In the genomic region with DNA sequence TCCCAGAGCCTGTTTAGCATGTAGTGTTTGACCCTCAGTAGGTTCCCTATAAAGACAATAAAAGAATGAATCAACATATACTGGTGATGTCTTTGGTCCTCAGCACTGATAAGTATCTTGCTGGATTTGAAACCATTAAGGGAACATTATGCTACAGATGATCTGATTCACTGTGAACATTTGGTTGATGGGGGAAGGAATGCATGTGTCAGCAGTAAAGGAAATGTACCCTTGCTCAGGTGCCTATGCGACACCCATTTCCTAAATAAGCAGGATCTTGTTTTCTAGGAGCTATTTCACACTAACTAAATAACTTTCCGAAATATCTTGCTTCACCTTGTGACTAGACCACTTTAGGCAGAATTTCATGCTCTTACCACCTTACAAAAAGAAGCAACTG, we compare ENCODE assay signal across 31 cellular contexts. TPM values are rescaled to one million over a fixed set of nuclear protein-coding genes. Genes with fewer than 3 reads are reported as not detected.
DNase-seq lines count a peak whose midpoint lies in the region; ATAC-seq, FAIRE-seq and TF ChIP-seq lines count a peak whose summit lies in the region.
"Had no signal": no experiment of that assay in that cellular context is flagged by ENCODE, and none has a peak within 500 bp of the region (broad histone marks: within the 10 kb centered on the region; RNA-seq: fewer than 3 reads in every experiment).

No MANE protein-coding gene starts in this region.

- H3K9me3 ChIP-seq in mammary epithelial cell (replicated peaks; ENCODE audit: insufficient read depth, low read length), result no peaks in the 10 kb centered on the region
- no peaks in the 10 kb centered on the region for H3K9me3 ChIP-seq in Loucy (ENCODE audit: insufficient read depth, low read depth, low read length)
- H3K9me3 ChIP-seq in endothelial cell of umbilical vein (replicated peaks; ENCODE audit: control insufficient read depth, insufficient read depth, low read length), result no peaks in the 10 kb centered on the region
- H3K9me3 ChIP-seq in uterus, result no peaks in the 10 kb centered on the region
- H3K9me3 ChIP-seq: BLaER1, MG63, SJCRH30 had no signal

- H3K9me3 Mint-ChIP-seq in activated CD8-positive, alpha-beta T cell treated with anti-CD3 and anti-CD28 coated beads for 36 hours, result no peaks in the 10 kb centered on the region
- no peaks in the 10 kb centered on the region for H3K9me3 Mint-ChIP-seq in activated CD8-positive, alpha-beta T cell treated with anti-CD3 and anti-CD28 coated beads, Interleukin-2, amount 10 ng/mL, durations not matched to agents 7 days and 5 days (ENCODE audit: insufficient read depth)
- H3K9me3 Mint-ChIP-seq in MCF 10A (ENCODE audit: unreplicated experiment), result no peaks in the 10 kb centered on the region
- H3K9me3 Mint-ChIP-seq: CD4-positive, CD25-positive, alpha-beta regulatory T cell; H9 had no signal

- peaks cover 5% of the 10 kb centered on the region for H3K4me1 Mint-ChIP-seq in activated CD8-positive, alpha-beta T cell treated with anti-CD3 and anti-CD28 coated beads for 36 hours (ENCODE audit: low read depth)
- peaks cover 13% of the 10 kb centered on the region for H3K4me1 Mint-ChIP-seq in activated CD8-positive, alpha-beta T cell treated with anti-CD3 and anti-CD28 coated beads, Interleukin-2, amount 10 ng/mL, durations not matched to agents 7 days and 5 days (ENCODE audit: low read depth)
- H3K4me1 Mint-ChIP-seq in MCF 10A (ENCODE audit: insufficient read depth, unreplicated experiment), result no peaks in the 10 kb centered on the region
- H3K4me1 Mint-ChIP-seq: H9 had no signal

- H3K9me1 ChIP-seq in endothelial cell of umbilical vein (replicated peaks; ENCODE audit: control insufficient read depth, extremely low read depth, insufficient read depth, low read length), result no peaks in the 10 kb centered on the region

- H4K20me1 ChIP-seq in mammary epithelial cell (ENCODE audit: insufficient read depth, low read length) (no peaks in the 10 kb centered on the region), Loucy (ENCODE audit: insufficient read depth, low read length, poor library complexity, severe bottlenecking) (no peaks in the 10 kb centered on the region), endothelial cell of umbilical vein (replicated peaks; ENCODE audit: control insufficient read depth, extremely low read depth, insufficient read depth, low read length) (peaks cover 9% of the 10 kb centered on the region)

- peak overlapping the region; percentile 21 for H3K27ac Mint-ChIP-seq in activated CD8-positive, alpha-beta T cell treated with anti-CD3 and anti-CD28 coated beads for 36 hours
- H3K27ac Mint-ChIP-seq in activated CD8-positive, alpha-beta T cell treated with anti-CD3 and anti-CD28 coated beads, Interleukin-2, amount 10 ng/mL, durations not matched to agents 7 days and 5 days, result no peak overlapping the region
- no peak overlapping the region for H3K27ac Mint-ChIP-seq in MCF 10A (ENCODE audit: low read depth, unreplicated experiment)
- H3K27ac Mint-ChIP-seq: CD4-positive, CD25-positive, alpha-beta regulatory T cell; H9 had no signal

- no peak overlapping the region for H3K9ac ChIP-seq in mammary epithelial cell (ENCODE audit: insufficient read depth, low read length)
- peak overlapping the region; percentile 10 for H3K9ac ChIP-seq in Loucy (ENCODE audit: low read depth, low read length, poor library complexity, severe bottlenecking)
- H3K9ac ChIP-seq in endothelial cell of umbilical vein (replicated peaks; ENCODE audit: extremely low read depth, insufficient read depth, low read length), result no peak overlapping the region
- H3K9ac ChIP-seq: BLaER1, GM23248 had no signal

- H3K4me2 ChIP-seq in mammary epithelial cell (ENCODE audit: insufficient read depth, low read depth, low read length), result no peak overlapping the region
- peak overlapping the region; percentile 71 for H3K4me2 ChIP-seq in Loucy (ENCODE audit: low read depth, low read length, poor library complexity, severe bottlenecking)
- H3K4me2 ChIP-seq in endothelial cell of umbilical vein (ENCODE audit: insufficient read depth, low read length), result no peak overlapping the region
- H3K4me2 ChIP-seq: BLaER1 had no signal

- H3K4me3 ChIP-seq in mammary epithelial cell (replicated peaks in 1 of 3; ENCODE audit: insufficient read depth in 1 of 3, low read depth in 2 of 3, low read length in 3 of 3) (no peak overlapping the region), Loucy (ENCODE audit: low read length, poor library complexity, severe bottlenecking) (no peak overlapping the region), endothelial cell of umbilical vein (replicated peaks in 1 of 3; ENCODE audit: insufficient read depth in 1 of 3, low read depth in 1 of 3, low read length in 3 of 3) (no peak overlapping the region), uterus (no peak overlapping the region)
- H3K4me3 ChIP-seq: BLaER1, GM23248, MG63, SJCRH30 had no signal

- H3K27ac ChIP-seq in mammary epithelial cell (ENCODE audit: insufficient read depth, low read depth, low read length) (no peak overlapping the region), endothelial cell of umbilical vein (ENCODE audit: insufficient read depth, low read depth, low read length) (no peak overlapping the region), uterus (no peak overlapping the region)
- H3K27ac ChIP-seq: BLaER1, GM23248, SJCRH30 had no signal

- no peak overlapping the region for H2AFZ ChIP-seq in mammary epithelial cell (ENCODE audit: low read depth, low read length)
- no peak overlapping the region for H2AFZ ChIP-seq in Loucy (ENCODE audit: low read length)
- no peak overlapping the region for H2AFZ ChIP-seq in endothelial cell of umbilical vein (ENCODE audit: low read depth, low read length)
- H2AFZ ChIP-seq: GM23248 had no signal

- H3K36me3 ChIP-seq in mammary epithelial cell (ENCODE audit: insufficient read depth, low read length), result peaks cover 54% of the 10 kb centered on the region
- peaks cover 85% of the 10 kb centered on the region for H3K36me3 ChIP-seq in Loucy (ENCODE audit: insufficient read depth, low read length)
- peaks cover 18 to 25% of the 10 kb centered on the region in 2 experiments for H3K36me3 ChIP-seq in endothelial cell of umbilical vein (ENCODE audit: control insufficient read depth in 2 of 2, extremely low read depth in 1 of 2, insufficient read depth in 2 of 2, low read length in 2 of 2)
- H3K36me3 ChIP-seq in uterus, result no peaks in the 10 kb centered on the region

- peaks cover 49% of the 10 kb centered on the region for H3K36me3 Mint-ChIP-seq in activated CD8-positive, alpha-beta T cell treated with anti-CD3 and anti-CD28 coated beads for 36 hours (ENCODE audit: low read depth)
- H3K36me3 Mint-ChIP-seq in activated CD8-positive, alpha-beta T cell treated with anti-CD3 and anti-CD28 coated beads, Interleukin-2, amount 10 ng/mL, durations not matched to agents 7 days and 5 days (ENCODE audit: low read depth), result peaks cover 73% of the 10 kb centered on the region
- peaks cover 82% of the 10 kb centered on the region for H3K36me3 Mint-ChIP-seq in MCF 10A (ENCODE audit: insufficient read depth, unreplicated experiment)

- H3K27me3 ChIP-seq in mammary epithelial cell (ENCODE audit: insufficient read depth, low read length) (no peaks in the 10 kb centered on the region), Loucy (ENCODE audit: insufficient read depth, low read length, poor library complexity, severe bottlenecking) (no peaks in the 10 kb centered on the region), endothelial cell of umbilical vein (ENCODE audit: control insufficient read depth in 2 of 2, insufficient read depth in 2 of 2, low read length in 2 of 2) (no peaks in the 10 kb centered on the region), uterus (no peaks in the 10 kb centered on the region)
- H3K27me3 ChIP-seq: BLaER1, MG63, SJCRH30 had no signal

- FAIRE-seq in endothelial cell of umbilical vein (lab: Jason Lieb, UNC), result no peak
- FAIRE-seq: GM18507 had no signal

- H3K27me3 Mint-ChIP-seq in activated CD8-positive, alpha-beta T cell treated with anti-CD3 and anti-CD28 coated beads for 36 hours, result no peaks in the 10 kb centered on the region
- no peaks in the 10 kb centered on the region for H3K27me3 Mint-ChIP-seq in activated CD8-positive, alpha-beta T cell treated with anti-CD3 and anti-CD28 coated beads, Interleukin-2, amount 10 ng/mL, durations not matched to agents 7 days and 5 days (ENCODE audit: low read depth)
- no peaks in the 10 kb centered on the region for H3K27me3 Mint-ChIP-seq in MCF 10A (ENCODE audit: insufficient read depth, unreplicated experiment)
- H3K27me3 Mint-ChIP-seq: CD4-positive, CD25-positive, alpha-beta regulatory T cell had no signal

- H3K4me1 ChIP-seq in mammary epithelial cell (ENCODE audit: insufficient read depth, low read length), result no peaks in the 10 kb centered on the region
- peaks cover 55% of the 10 kb centered on the region for H3K4me1 ChIP-seq in Loucy (ENCODE audit: insufficient read depth, low read length, poor library complexity, severe bottlenecking)
- H3K4me1 ChIP-seq in endothelial cell of umbilical vein (ENCODE audit: control insufficient read depth, extremely low read depth, insufficient read depth, low read length), result peaks cover 63% of the 10 kb centered on the region
- peaks cover 0 to 6% of the 10 kb centered on the region in 2 donors for H3K4me1 ChIP-seq in uterus

- no peak overlapping the region for H3K4me3 Mint-ChIP-seq in activated CD8-positive, alpha-beta T cell treated with anti-CD3 and anti-CD28 coated beads for 36 hours
- no peak overlapping the region for H3K4me3 Mint-ChIP-seq in activated CD8-positive, alpha-beta T cell treated with anti-CD3 and anti-CD28 coated beads, Interleukin-2, amount 10 ng/mL, durations not matched to agents 7 days and 5 days
- H3K4me3 Mint-ChIP-seq in MCF 10A (ENCODE audit: unreplicated experiment), result no peak overlapping the region
- H3K4me3 Mint-ChIP-seq: CD4-positive, CD25-positive, alpha-beta regulatory T cell; H9 had no signal

- H3K79me2 ChIP-seq in mammary epithelial cell (ENCODE audit: insufficient read depth, low read length) (no peaks in the 10 kb centered on the region), Loucy (ENCODE audit: insufficient read depth, low read length) (no peaks in the 10 kb centered on the region), endothelial cell of umbilical vein (ENCODE audit: control insufficient read depth, insufficient read depth, low read length) (no peaks in the 10 kb centered on the region)

- ATAC-seq in activated CD8-positive, alpha-beta T cell treated with anti-CD3 and anti-CD28 coated beads for 36 hours, result no peak
- ATAC-seq in activated CD8-positive, alpha-beta T cell treated with anti-CD3 and anti-CD28 coated beads, Interleukin-2, amount 10 ng/mL, durations not matched to agents 7 days and 5 days, result no peak
- no peak for ATAC-seq in GM21447 (IDR thresholded peaks at IDR 0.05; ENCODE audit: unreplicated experiment)
- ATAC-seq: PC-3, Right ventricle myocardium inferior, SK-N-SH treated with all-trans-retinoic acid at 6 μM for 48 hours had no signal

- no peaks in the 10 kb centered on the region for H3K9me2 ChIP-seq in Loucy (replicated peaks; ENCODE audit: low read depth, low read length)

- no peak for DNase-seq in activated CD8-positive, alpha-beta T cell treated with anti-CD3 and anti-CD28 coated beads for 36 hours
- no peak for DNase-seq in activated CD8-positive, alpha-beta T cell treated with anti-CD3 and anti-CD28 coated beads, Interleukin-2, amount 10 ng/mL, durations not matched to agents 7 days and 5 days
- DNase-seq in mammary epithelial cell (peak; percentile 5), MCF 10A (ENCODE audit: unreplicated experiment) (no peak), endothelial cell of umbilical vein (ENCODE audit: low read depth, low spot score) (no peak), uterus (no peak)
- DNase-seq: CD4-positive, CD25-positive, alpha-beta regulatory T cell; DMS53; GM23248; H9; Kasumi-1; MG63; NCI-H1105 treated with DMSO at 0.1 percent for 48 hours; NCI-H146; NCI-H1930; NCI-H2107; NCI-H524 treated with DMSO at 0.1 percent for 48 hours; NCI-H774; PC-3; SJCRH30 had no signal

- BruUV-seq in mammary epithelial cell (replicated peaks; lab: Mats Ljungman, UMichigan), result no TSS peak
- BruUV-seq in MCF 10A (replicated peaks; lab: Mats Ljungman, UMichigan), result no TSS peak
- no TSS peak for BruUV-seq in endothelial cell of umbilical vein (replicated peaks; lab: Mats Ljungman, UMichigan)

- TF ChIP-seq POLR2A in endothelial cell of umbilical vein (IDR thresholded peaks at IDR 0.05; ENCODE audit: low read depth, low read length) (no peak), uterus (IDR thresholded peaks at IDR 0.05) (no peak)

- dilution Hi-C loops in mammary epithelial cell (cut with HindIII; ENCODE audit: low sequenced_read_pairs) (no loop called here), endothelial cell of umbilical vein (cut with MboI; ENCODE audit: extremely low pct_ligation_motif_present, low sequenced_read_pairs) (no loop called here)

- WGBS in mammary epithelial cell (ENCODE audit: low coverage, missing lambda C conversion rate), result 100% methylated on average over 2 of the region's 2 CpGs

- CTCF ChIA-PET in activated CD8-positive, alpha-beta T cell treated with anti-CD3 and anti-CD28 coated beads for 36 hours (lab: Charles Lee), result interaction anchor here (1.0 to 1.1 kb wide), 2 partner anchors 42 to 237 kb away, joined by 3 to 4 read pairs; no protein-coding TSS in a partner anchor
- CTCF ChIA-PET in activated CD8-positive, alpha-beta T cell treated with anti-CD3 and anti-CD28 coated beads, Interleukin-2, amount 10 ng/mL, durations not matched to agents 7 days and 5 days (lab: Charles Lee), result interaction anchor here (0.9 to 1.3 kb wide), 4 partner anchors 8 to 155 kb away, joined by 3 to 4 read pairs (median 3); no protein-coding TSS in a partner anchor
- CTCF ChIA-PET in mammary epithelial cell (lab: Charles Lee; ENCODE audit: low non-redundant PET), result no interaction called here
- CTCF ChIA-PET in MCF 10A (lab: Yijun Ruan, JAX), result no interaction called here
- CTCF ChIA-PET in endothelial cell of umbilical vein (lab: Charles Lee), result interaction anchor here (0.8 to 1.5 kb wide), 2 partner anchors 10 to 12 kb away, joined by 4 to 7 read pairs; no protein-coding TSS in a partner anchor

- POLR2A ChIA-PET in activated CD8-positive, alpha-beta T cell treated with anti-CD3 and anti-CD28 coated beads for 36 hours (lab: Charles Lee), result no interaction called here
- POLR2A ChIA-PET in activated CD8-positive, alpha-beta T cell treated with anti-CD3 and anti-CD28 coated beads, Interleukin-2, amount 10 ng/mL, durations not matched to agents 7 days and 5 days (lab: Charles Lee), result no interaction called here
- POLR2A ChIA-PET in MCF 10A (lab: Yijun Ruan, JAX) (interaction anchor here (0.6 kb wide), 1 partner anchor 41 kb away, joined by 3 read pairs; no protein-coding TSS in a partner anchor), endothelial cell of umbilical vein (lab: Charles Lee) (no interaction called here)

- TF ChIP-seq CTCF in activated CD8-positive, alpha-beta T cell treated with anti-CD3 and anti-CD28 coated beads for 36 hours (IDR thresholded peaks at IDR 0.05), result no peak
- TF ChIP-seq CTCF in mammary epithelial cell (conservative IDR thresholded peaks at IDR 0.05 in 1 of 2, IDR thresholded peaks at IDR 0.05 in 1 of 2; ENCODE audit: extremely low read depth in 1 of 2, insufficient read depth in 1 of 2, low read depth in 1 of 2, low read length in 2 of 2) (no peak), MCF 10A (IDR thresholded peaks at IDR 0.05; ENCODE audit: unreplicated experiment) (no peak), Loucy (conservative IDR thresholded peaks at IDR 0.05; ENCODE audit: low read length) (no peak), endothelial cell of umbilical vein (IDR thresholded peaks at IDR 0.05; ENCODE audit: extremely low read depth in 1 of 2, insufficient read depth in 1 of 2, low read depth in 1 of 2, low read length in 2 of 2) (no peak), uterus (IDR thresholded peaks at IDR 0.05) (no peak)

- in situ Hi-C loops in mammary epithelial cell (cut with MboI; ENCODE audit: low sequenced_read_pairs in 2 of 2), result no loop called here

- intact Hi-C loops in activated CD8-positive, alpha-beta T cell treated with anti-CD3 and anti-CD28 coated beads for 36 hours (cut with micrococcal nuclease), result no loop called here
- intact Hi-C loops in mammary epithelial cell (cut with micrococcal nuclease) (no loop called here), MCF 10A (cut with micrococcal nuclease) (no loop called here), endothelial cell of umbilical vein (cut with micrococcal nuclease) (no loop called here), uterus (cut with DNase I; ENCODE audit: low total_unique reads) (no loop called here)

- H3F3A ChIP-seq in Loucy (ENCODE audit: low read depth), result peaks cover 17% of the 10 kb centered on the region

RNA-seq across cellular contexts. Expression of a gene that starts 13.0 kb away (rescaled TPM):
- total RNA-seq in activated CD8-positive, alpha-beta T cell treated with anti-CD3 and anti-CD28 coated beads for 36 hours, result not detected
- total RNA-seq in activated CD8-positive, alpha-beta T cell treated with anti-CD3 and anti-CD28 coated beads, Interleukin-2, amount 10 ng/mL, durations not matched to agents 7 days and 5 days, result not detected
- not detected for total RNA-seq in mammary epithelial cell
- polyA plus RNA-seq in mammary epithelial cell, result not detected
- polyA minus RNA-seq in mammary epithelial cell, result not detected
- not detected in 2 replicates for total RNA-seq in MCF 10A (2022)
- not detected in 2 replicates for total RNA-seq in endothelial cell of umbilical vein
- polyA plus RNA-seq in endothelial cell of umbilical vein, result not detected in 2 replicates
- polyA plus RNA-seq in endothelial cell of umbilical vein (2011; cell fraction: cytosol; rRNA removed), result not detected in 2 replicates
- not detected in 2 replicates for polyA plus RNA-seq in endothelial cell of umbilical vein (2011; cell fraction: nucleus; rRNA removed)
- polyA plus RNA-seq in endothelial cell of umbilical vein (2012), result not detected in 2 replicates
- not detected in 2 replicates for polyA minus RNA-seq in endothelial cell of umbilical vein
- not detected for polyA minus RNA-seq in endothelial cell of umbilical vein (2011; cell fraction: cytosol; rRNA and poly(A)+ RNA removed)
- not detected in 2 replicates for polyA minus RNA-seq in endothelial cell of umbilical vein (2011; cell fraction: nucleus; rRNA and poly(A)+ RNA removed)
- not detected for total RNA-seq in uterus
- total RNA-seq: A172; CD4-positive, CD25-positive, alpha-beta regulatory T cell; Daoy; G401; GM23248; H9; PC-3; Right ventricle myocardium inferior; RPMI7951; SJCRH30 had no signal
- polyA plus RNA-seq: AG04450; CD4-positive, CD25-positive, alpha-beta regulatory T cell had no signal

RNA-seq across cellular contexts. Expression of a gene that starts 16.5 kb away (rescaled TPM):
- 10 to 100 TPM; 40.3 to 41.8 TPM for total RNA-seq in activated CD8-positive, alpha-beta T cell treated with anti-CD3 and anti-CD28 coated beads for 36 hours
- 10 to 100 TPM; 47.4 to 55.0 TPM for total RNA-seq in activated CD8-positive, alpha-beta T cell treated with anti-CD3 and anti-CD28 coated beads, Interleukin-2, amount 10 ng/mL, durations not matched to agents 7 days and 5 days
- total RNA-seq in mammary epithelial cell (10 to 100 TPM; 24.8 to 36.5 TPM), MCF 10A (2022) (43.2 and 44.1 TPM in 2 replicates), endothelial cell of umbilical vein (28.4 and 29.6 TPM in 2 replicates), uterus (10 to 100 TPM in 3 of 4 donors, 1 to 10 TPM in 1; 8.2 to 59.7 (median 40.8) TPM)
- polyA plus RNA-seq in mammary epithelial cell (36.1 TPM), endothelial cell of umbilical vein (28.3 and 31.5 TPM in 2 replicates)
- polyA minus RNA-seq in mammary epithelial cell (24.2 TPM), endothelial cell of umbilical vein (28.5 and 28.9 TPM in 2 replicates)
- polyA plus RNA-seq in endothelial cell of umbilical vein (2011; cell fraction: cytosol; rRNA removed), result 43.6 and 50.5 TPM in 2 replicates
- 28.4 and 35.1 TPM in 2 replicates for polyA plus RNA-seq in endothelial cell of umbilical vein (2011; cell fraction: nucleus; rRNA removed)
- 25.5 and 33.3 TPM in 2 replicates for polyA plus RNA-seq in endothelial cell of umbilical vein (2012)
- 26.0 TPM for polyA minus RNA-seq in endothelial cell of umbilical vein (2011; cell fraction: cytosol; rRNA and poly(A)+ RNA removed)
- polyA minus RNA-seq in endothelial cell of umbilical vein (2011; cell fraction: nucleus; rRNA and poly(A)+ RNA removed), result 19.5 and 28.5 TPM in 2 replicates

RNA-seq across cellular contexts. Expression of a gene that starts 34.2 kb away (rescaled TPM):
- 10 to 100 TPM; 39.6 to 41.6 TPM for total RNA-seq in activated CD8-positive, alpha-beta T cell treated with anti-CD3 and anti-CD28 coated beads for 36 hours
- 10 to 100 TPM; 81.4 to 85.1 TPM for total RNA-seq in activated CD8-positive, alpha-beta T cell treated with anti-CD3 and anti-CD28 coated beads, Interleukin-2, amount 10 ng/mL, durations not matched to agents 7 days and 5 days
- 10 to 100 TPM; 51.3 to 70.5 TPM for total RNA-seq in mammary epithelial cell
- polyA plus RNA-seq in mammary epithelial cell, result 40.5 TPM
- 62.2 TPM for polyA minus RNA-seq in mammary epithelial cell
- 33.9 and 48.1 TPM in 2 replicates for total RNA-seq in MCF 10A (2022)
- 81.7 and 81.9 TPM in 2 replicates for total RNA-seq in endothelial cell of umbilical vein
- polyA plus RNA-seq in endothelial cell of umbilical vein, result 28.7 and 30.0 TPM in 2 replicates
- 31.2 and 35.1 TPM in 2 replicates for polyA plus RNA-seq in endothelial cell of umbilical vein (2011; cell fraction: cytosol; rRNA removed)
- polyA plus RNA-seq in endothelial cell of umbilical vein (2011; cell fraction: nucleus; rRNA removed), result 34.6 and 41.2 TPM in 2 replicates
- polyA plus RNA-seq in endothelial cell of umbilical vein (2012), result 32.4 and 40.1 TPM in 2 replicates
- polyA minus RNA-seq in endothelial cell of umbilical vein, result 50.9 and 58.0 TPM in 2 replicates
- polyA minus RNA-seq in endothelial cell of umbilical vein (2011; cell fraction: cytosol; rRNA and poly(A)+ RNA removed), result 27.1 TPM
- 38.6 and 39.4 TPM in 2 replicates for polyA minus RNA-seq in endothelial cell of umbilical vein (2011; cell fraction: nucleus; rRNA and poly(A)+ RNA removed)
- 100 to 1,000 TPM in 2 of 4 donors, 10 to 100 TPM in 2; 63.5 to 188 (median 96.0) TPM for total RNA-seq in uterus

Comparison
In these comparisons a context has a peak if more than half of its experiments do, and no peak if none do; other contexts are left out.
1. CTCF ChIA-PET loops: an anchor here in activated CD8-positive, alpha-beta T cell treated with anti-CD3 and anti-CD28 coated beads for 36 hours (1.0 to 1.1 kb wide), activated CD8-positive, alpha-beta T cell treated with anti-CD3 and anti-CD28 coated beads, Interleukin-2, amount 10 ng/mL, durations not matched to agents 7 days and 5 days (0.9 to 1.3 kb wide) and endothelial cell of umbilical vein (0.8 to 1.5 kb wide); none called in mammary epithelial cell and MCF 10A.